In genomic region chr3:150142936-150143335, GRCh38 we compare ENCODE assay signal across 22 cellular contexts.
"Had no signal": no experiment of that assay in that cellular context is flagged by ENCODE, and none has a peak within 500 bp of the region (broad histone marks: within the 10 kb centered on the region; RNA-seq: fewer than 3 reads in every experiment).

No MANE protein-coding gene starts in this region.

- DNase-seq: cortex of kidney; effector memory CD8-positive, alpha-beta T cell; erythroblast; foreskin keratinocyte; heart left ventricle; kidney; natural killer cell; pancreas; right lobe of liver; small intestine; stimulated activated CD4-positive, alpha-beta T cell treated with anti-CD3 and anti-CD28 coated beads, Interleukin-15, amount 100 ng/mL, for 24 hours; stimulated activated CD4-positive, alpha-beta T cell treated with anti-CD3 and anti-CD28 coated beads, Interleukin-2, amount 100 ng/mL, for 48 hours; stimulated activated naive B cell treated with anti-CD40 and anti-IgM and Interleukin-4, amounts not matched to agents 10 μg/mL and 1 μg/mL and 100 μg/mL, for 72 hours; upper lobe of right lung; uterus had no signal

- H3K9me3 ChIP-seq: gastroesophageal sphincter, heart left ventricle, neutrophil, pancreas, right lobe of liver, thoracic aorta, tibial nerve, upper lobe of right lung, uterus had no signal

- H3K36me3 ChIP-seq: gastroesophageal sphincter, heart left ventricle, neutrophil, pancreas, right lobe of liver, thoracic aorta, tibial nerve, upper lobe of right lung, uterus had no signal

- H3K27ac ChIP-seq: foreskin keratinocyte, gastroesophageal sphincter, heart left ventricle, hepatocyte, neutrophil, pancreas, right lobe of liver, thoracic aorta, tibial nerve, upper lobe of right lung, uterus had no signal

- H3K4me1 ChIP-seq: pancreas, right lobe of liver, tibial nerve, upper lobe of right lung, uterus had no signal

- H3K4me3 ChIP-seq: gastroesophageal sphincter, heart left ventricle, hepatocyte, lung, pancreas, right lobe of liver, thoracic aorta, tibial nerve, upper lobe of right lung, uterus had no signal

- H3K27me3 ChIP-seq: foreskin keratinocyte, gastroesophageal sphincter, heart left ventricle, hepatocyte, neutrophil, pancreas, right lobe of liver, tibial nerve, upper lobe of right lung, uterus had no signal

- ATAC-seq: effector memory CD8-positive, alpha-beta T cell; foreskin keratinocyte; gastroesophageal sphincter; heart left ventricle; left lobe of liver; natural killer cell; pancreas; right lobe of liver; stimulated activated naive B cell treated with anti-CD40 and anti-IgM and Interleukin-4, amounts not matched to agents 10 μg/mL and 1 μg/mL and 100 μg/mL, for 72 hours; upper lobe of right lung had no signal
